In the genomic region with DNA sequence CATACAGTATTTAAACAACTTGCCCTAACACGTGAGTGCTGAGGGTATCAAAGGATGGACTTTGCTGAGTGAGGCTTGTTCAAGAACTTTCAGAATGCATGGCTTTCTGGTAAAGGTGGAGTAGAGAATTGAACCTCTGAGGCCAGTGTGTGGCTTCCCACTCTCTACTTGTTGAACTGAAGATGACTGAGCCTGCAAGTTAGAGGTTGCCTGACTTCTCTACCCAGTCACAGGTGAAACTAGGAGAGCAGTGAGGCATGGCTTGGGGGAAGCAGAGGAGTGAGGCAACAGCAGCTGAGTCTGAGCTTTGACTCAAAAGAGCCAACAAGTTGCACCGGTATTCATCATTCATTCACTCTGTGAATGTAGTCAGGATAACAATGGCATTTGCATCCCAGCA, we compare ENCODE assay signal across 8 cellular contexts.
A peak's percentile ranks its signal among the peaks of the same experiment; 100 is the strongest.
DNase-seq lines count a peak whose midpoint lies in the region; ATAC-seq and TF ChIP-seq lines count a peak whose summit lies in the region.

No MANE protein-coding gene starts in this region.

- peak; percentile 26 for DNase-seq in germinal center (ENCODE audit: low spot score)
- no peak for DNase-seq in DMS79 treated with DMSO at 0.1 percent for 48 hours (lab: John Stamatoyannopoulos, UW)
- DNase-seq in NCI-H2227 (lab: John Stamatoyannopoulos, UW; ENCODE audit: unreplicated experiment) = no peak
- no peak for DNase-seq in endothelial cell (ENCODE audit: low spot score)
- no peak for DNase-seq in NCI-H524 treated with DMSO at 0.1 percent for 48 hours (lab: John Stamatoyannopoulos, UW)

- TF ChIP-seq CTCF in endothelial cell (IDR thresholded peaks at IDR 0.05; ENCODE audit: unreplicated experiment) = no peak

- H3K4me3 Mint-ChIP-seq in endothelial cell (ENCODE audit: unreplicated experiment) = no peak overlapping the region

- no peak overlapping the region for H3K27ac Mint-ChIP-seq in endothelial cell (ENCODE audit: unreplicated experiment)

- H3K27me3 Mint-ChIP-seq in endothelial cell (ENCODE audit: unreplicated experiment) = peaks cover 1% of the 10 kb centered on the region

- peak; percentile 100 for ATAC-seq in GM18517 (IDR thresholded peaks at IDR 0.05; ENCODE audit: unreplicated experiment)
- peak; percentile 100 for ATAC-seq in GM19455 (IDR thresholded peaks at IDR 0.05; ENCODE audit: unreplicated experiment)
- ATAC-seq in HG03060 (IDR thresholded peaks at IDR 0.05; ENCODE audit: low read depth, unreplicated experiment) = peak; percentile 90

- no peaks in the 10 kb centered on the region for H3K9me3 Mint-ChIP-seq in endothelial cell (ENCODE audit: unreplicated experiment)

- H3K36me3 Mint-ChIP-seq in endothelial cell (ENCODE audit: low read depth, unreplicated experiment) = no peaks in the 10 kb centered on the region

- no peaks in the 10 kb centered on the region for H3K4me1 Mint-ChIP-seq in endothelial cell (ENCODE audit: unreplicated experiment)
